11 cellular contexts compared by ENCODE assay signal in the genomic region with DNA sequence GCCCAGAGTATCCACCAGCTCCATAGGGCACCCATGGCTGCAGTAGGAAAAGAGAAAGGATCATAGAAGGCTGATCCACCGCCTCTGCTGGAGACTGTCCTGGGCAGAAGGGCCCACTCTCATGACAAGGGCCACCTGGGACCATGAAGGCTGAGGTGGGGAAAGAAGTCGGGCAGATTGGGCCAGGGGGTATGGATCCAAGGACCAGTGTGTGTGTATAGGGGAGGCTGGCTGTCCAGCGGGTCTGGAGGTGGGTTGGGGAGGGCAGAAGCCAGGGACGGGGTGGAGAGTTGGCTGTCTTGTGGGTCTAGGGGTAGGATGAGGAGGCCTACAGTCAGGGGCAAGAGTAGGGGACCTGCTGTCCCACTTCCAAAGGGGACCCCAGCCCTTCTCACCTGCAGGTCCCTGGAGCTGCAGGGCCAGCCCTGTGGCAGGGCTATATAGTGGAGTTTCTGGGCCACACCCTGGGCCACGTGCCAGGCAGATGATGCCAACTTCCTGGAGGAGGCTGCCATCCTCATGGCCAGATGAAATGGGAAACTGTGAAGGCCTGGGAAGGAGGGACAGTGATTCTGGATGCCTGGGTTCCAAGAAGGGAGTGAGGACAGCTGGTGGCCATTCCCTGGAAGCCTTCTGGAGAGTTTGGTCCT. TPM values are rescaled to one million over a fixed set of nuclear protein-coding genes. Genes with fewer than 3 reads are reported as not detected.
DNase-seq lines count a peak whose midpoint lies in the region; ATAC-seq, FAIRE-seq and TF ChIP-seq lines count a peak whose summit lies in the region.
"Had no signal": no experiment of that assay in that cellular context is flagged by ENCODE, and none has a peak within 500 bp of the region (broad histone marks: within the 10 kb centered on the region; RNA-seq: fewer than 3 reads in every experiment).

A gene (minus strand): TSS at position 51 of the 650 bp plus-strand sequence.

- H3K4me1 ChIP-seq in Panc1 (ENCODE audit: control insufficient read depth, insufficient read depth, low read length) (no peaks in the 10 kb centered on the region), colonic mucosa (peaks cover 8% of the 10 kb centered on the region), pancreas (peaks cover 0 to 3% (median 0%) of the 10 kb centered on the region in 3 donors)

- POLR2A ChIA-PET in Panc1 (lab: Charles Lee) = interaction anchor here (0.6 to 1.5 kb wide), 5 partner anchors 10 to 189 kb away, joined by 3 to 14 read pairs (median 6); a partner anchor contains a TSS

- H3K4me3 ChIP-seq in Panc1 (ENCODE audit: low read depth in 2 of 2, low read length in 2 of 2) (no peak within 1 kb of the TSS), colonic mucosa (peak within 1 kb of the TSS; percentile 19), pancreas (no peak within 1 kb of the TSS)

- TF ChIP-seq CTCF in C4-2B (conservative IDR thresholded peaks at IDR 0.05) = no peak
- no peak for TF ChIP-seq CTCF in Panc1 (IDR thresholded peaks at IDR 0.05)
- no peak for TF ChIP-seq CTCF in colonic mucosa (IDR thresholded peaks at IDR 0.05)
- no peak for TF ChIP-seq CTCF in pancreas (IDR thresholded peaks at IDR 0.05)
- no peak for TF ChIP-seq CTCF in GM10266 (IDR thresholded peaks at IDR 0.05; ENCODE audit: control insufficient read depth, insufficient read depth, low read depth, missing control alignments)

- ATAC-seq in Panc1 (peak; percentile 31), pancreas (no peak), HG03571 (IDR thresholded peaks at IDR 0.05; ENCODE audit: unreplicated experiment) (no peak), HG02884 (IDR thresholded peaks at IDR 0.05; ENCODE audit: unreplicated experiment) (no peak)

- 79 to 83% methylated on average over 5 of the region's 5 CpGs for WGBS in pancreas, 2 donors

- H3K36me3 ChIP-seq in Panc1 (ENCODE audit: control insufficient read depth, insufficient read depth, low read length) (no peaks in the 10 kb centered on the region), colonic mucosa (no peaks in the 10 kb centered on the region), pancreas (no peaks in the 10 kb centered on the region)

- H3K27me3 ChIP-seq in Panc1 (ENCODE audit: control insufficient read depth, insufficient read depth, low read length) (peaks cover 30% of the 10 kb centered on the region), colonic mucosa (no peaks in the 10 kb centered on the region), pancreas (no peaks in the 10 kb centered on the region)

- in situ Hi-C loops in Panc1 (cut with HindIII; ENCODE audit: low pct_unique_long_range_greater_than_20kb, low sequenced_read_pairs) = loop anchor here (5.0 to 25.0 kb wide), 8 partner anchors 38 to 947 kb away; a partner anchor contains a TSS

- H3K27ac ChIP-seq in C4-2B (peak within 1 kb of the TSS; percentile 48; the same call in 1 of the 2 replicates), Panc1 (ENCODE audit: low read length) (no peak within 1 kb of the TSS), colonic mucosa (peak within 1 kb of the TSS; percentile 7), pancreas (no peak within 1 kb of the TSS)

- CTCF ChIA-PET in Panc1 (lab: Charles Lee) = interaction anchor here (0.6 to 3.3 kb wide), 5 partner anchors 17 to 374 kb away, joined by 3 to 15 read pairs (median 4); a partner anchor contains a TSS

- intact Hi-C loops in Panc1 (cut with micrococcal nuclease; ENCODE audit: unreplicated experiment) = no loop called here
- intact Hi-C loops in colonic mucosa (cut with DNase I) = no loop called here
- intact Hi-C loops in pancreas (cut with DNase I) = no loop called here

- no TSS peak for BruUV-seq in Panc1 (replicated peaks; lab: Mats Ljungman, UMichigan)

- no peak for DNase-seq in Panc1 (ENCODE audit: low read depth, low spot score)
- peak; percentile 91 for DNase-seq in colonic mucosa
- no peak for DNase-seq in pancreas
- no peak for DNase-seq in GM10266 (ENCODE audit: extremely low spot score)
- no peak for DNase-seq in COR-L47 (lab: John Stamatoyannopoulos, UW)
- DNase-seq: NCI-H187 treated with DMSO at 0.1 percent for 48 hours, occipital lobe had no signal

- H3K9me3 ChIP-seq in Panc1 (ENCODE audit: control insufficient read depth, insufficient read depth, low read depth, low read length) (no peaks in the 10 kb centered on the region), colonic mucosa (no peaks in the 10 kb centered on the region), pancreas (no peaks in the 10 kb centered on the region)

- peak within 1 kb of the TSS; percentile 26 to 71 for H3K9ac ChIP-seq in colonic mucosa (ENCODE audit: low read depth in 2 of 2, low read length in 2 of 2)

- FAIRE-seq in pancreas (lab: Jason Lieb, UNC) = no peak
- FAIRE-seq: GM12891 had no signal

RNA-seq across cellular contexts. Expression of the gene that starts here (rescaled TPM):
- total RNA-seq in Panc1 (2021; ENCODE audit: unreplicated experiment) = 6.4 TPM
- polyA plus RNA-seq in Panc1 (2012; ENCODE audit: insufficient read length) = 6.9 TPM
- total RNA-seq in colonic mucosa = 1,000 to 10,000 TPM; 2,896 to 3,903 TPM
- 100 to 1,000 TPM in 1 of 6 donors, 10 to 100 TPM in 4, 1 to 10 TPM in 1; 9.2 to 118 (median 47.5) TPM for total RNA-seq in pancreas
- polyA plus RNA-seq in pancreas = 1 to 10 TPM; 1.4 to 7.5 TPM

Comparison
In these comparisons a context has a peak if more than half of its experiments do, and no peak if none do; other contexts are left out.
1. RNA of the gene that starts here (total RNA-seq): 2,896 to 3,903 TPM in colonic mucosa; 9.2 to 118 TPM in pancreas and 6.4 TPM in Panc1 (single experiment); every median in the first group is over 10 times any median in the second.
2. H3K27ac ChIP-seq: peak in C4-2B (single experiment) and colonic mucosa (single experiment); none in Panc1 (single experiment) and pancreas (0 of 4).